ENCODE assay signal across 32 cellular contexts in genomic region chr1:238546118-238546517, GRCh38.
DNase-seq lines count a peak whose midpoint lies in the region; ATAC-seq, FAIRE-seq and TF ChIP-seq lines count a peak whose summit lies in the region.
"Had no signal": no experiment of that assay in that cellular context is flagged by ENCODE, and none has a peak within 500 bp of the region (broad histone marks: within the 10 kb centered on the region; RNA-seq: fewer than 3 reads in every experiment).

No MANE protein-coding gene starts in this region.

- no CpG with 5 or more reads among the region's 2 CpGs for WGBS in A549 (ENCODE audit: missing lambda C conversion rate)

- H3K4me1 ChIP-seq in A549, result no peaks in the 10 kb centered on the region
- no peaks in the 10 kb centered on the region for H3K4me1 ChIP-seq in HEK293 (ENCODE audit: control insufficient read depth, insufficient read depth, low read length)
- H3K4me1 ChIP-seq: BE2C; BLaER1; BLaER1 treated with 17β-estradiol and CSF1 and Interleukin-3, amounts not matched to agents 10 nM and 100 nM; Caco-2 had no signal

- H3K9me3 ChIP-seq in A549 (no peaks in the 10 kb centered on the region; the same call in 2 of the 3 replicates), HEK293 (ENCODE audit: control insufficient read depth, insufficient read depth, low read depth, low read length) (no peaks in the 10 kb centered on the region)
- H3K9me3 ChIP-seq: BE2C, Caco-2 had no signal

- ATAC-seq in A549 (no peak), omental fat pad (ENCODE audit: low FRiP score) (no peak)
- ATAC-seq: CD8-positive, alpha-beta T cell had no signal

- DNase-seq in A549 (ENCODE audit: low read depth in 1 of 2, low spot score in 1 of 2) (no peak), omental fat pad (ENCODE audit: low spot score) (no peak)
- no peak for DNase-seq in activated T-cell treated with anti-CD3 and anti-CD28 coated beads, Interleukin-2, amount 50 U/mL, for 24 hours
- DNase-seq: 8988T; ACHN; AML-193; BE2C; C1 segment of cervical spinal cord; Caco-2; Calu3; CD4-positive, alpha-beta memory T cell; CD4-positive, alpha-beta T cell; CD4-positive, CD25-positive, alpha-beta regulatory T cell; CD8-positive, alpha-beta memory T cell; CD8-positive, alpha-beta T cell; COR-L47; DMS 273 treated with DMSO at 0.1 percent for 48 hours; DMS153; DMS53; DMS79; DMS79 treated with DMSO at 0.1 percent for 48 hours; DND-41; EL had no signal

- CTCF ChIA-PET in A549 (lab: Yijun Ruan, JAX) (interaction anchor here (0.6 kb wide), 1 partner anchor 321 kb away, joined by 3 read pairs; no protein-coding TSS in a partner anchor), HEK293 (lab: Yijun Ruan, JAX) (no interaction called here)

- H3K27ac Mint-ChIP-seq in activated T-cell treated with anti-CD3 and anti-CD28 coated beads, Interleukin-2, amount 50 U/mL, for 24 hours, result no peak overlapping the region
- H3K27ac Mint-ChIP-seq: B cell; CD14-positive monocyte; CD4-positive, alpha-beta memory T cell; CD4-positive, alpha-beta T cell; CD4-positive, CD25-positive, alpha-beta regulatory T cell; CD8-positive, alpha-beta memory T cell; CD8-positive, alpha-beta T cell had no signal

- peaks cover 14% of the 10 kb centered on the region for H3K9me3 Mint-ChIP-seq in activated T-cell treated with anti-CD3 and anti-CD28 coated beads, Interleukin-2, amount 50 U/mL, for 24 hours

- no peaks in the 10 kb centered on the region for H3K4me1 Mint-ChIP-seq in activated T-cell treated with anti-CD3 and anti-CD28 coated beads, Interleukin-2, amount 50 U/mL, for 24 hours (ENCODE audit: low read depth)
- H3K4me1 Mint-ChIP-seq: B cell; CD14-positive monocyte; CD4-positive, alpha-beta memory T cell; CD4-positive, CD25-positive, alpha-beta regulatory T cell; CD8-positive, alpha-beta memory T cell had no signal

- H3K4me3 Mint-ChIP-seq in activated T-cell treated with anti-CD3 and anti-CD28 coated beads, Interleukin-2, amount 50 U/mL, for 24 hours, result no peak overlapping the region
- H3K4me3 Mint-ChIP-seq: B cell; CD14-positive monocyte; CD4-positive, alpha-beta memory T cell; CD4-positive, alpha-beta T cell; CD4-positive, CD25-positive, alpha-beta regulatory T cell; CD8-positive, alpha-beta memory T cell; CD8-positive, alpha-beta T cell had no signal

- no peak for TF ChIP-seq RAD21 in A549 (conservative IDR thresholded peaks at IDR 0.05 in 1 of 2, IDR thresholded peaks at IDR 0.05 in 1 of 2)

- H3K27me3 Mint-ChIP-seq in activated T-cell treated with anti-CD3 and anti-CD28 coated beads, Interleukin-2, amount 50 U/mL, for 24 hours, result no peaks in the 10 kb centered on the region
- H3K27me3 Mint-ChIP-seq: B cell; CD4-positive, alpha-beta memory T cell; CD4-positive, alpha-beta T cell; CD4-positive, CD25-positive, alpha-beta regulatory T cell; CD8-positive, alpha-beta memory T cell had no signal

- POLR2A ChIA-PET in A549 (lab: Yijun Ruan, JAX) (no interaction called here), HEK293 (lab: Yijun Ruan, JAX) (no interaction called here)

- no peak for FAIRE-seq in A549 (lab: Jason Lieb, UNC)
- FAIRE-seq: A204.1, D721Med had no signal

- no peaks in the 10 kb centered on the region for H3K36me3 ChIP-seq in HEK293 (ENCODE audit: control insufficient read depth in 2 of 2, insufficient read depth in 1 of 2, low read length in 2 of 2)
- H3K36me3 ChIP-seq: BE2C; BLaER1; BLaER1 treated with 17β-estradiol and CSF1 and Interleukin-3, amounts not matched to agents 10 nM and 100 nM had no signal

- no peak overlapping the region for H3K4me2 ChIP-seq in A549
- H3K4me2 ChIP-seq: BLaER1; BLaER1 treated with 17β-estradiol and CSF1 and Interleukin-3, amounts not matched to agents 10 nM and 100 nM had no signal

- TF ChIP-seq CTCF in A549 (IDR thresholded peaks at IDR 0.05), result no peak
- TF ChIP-seq CTCF in HEK293 (tag by site-specific recombination; IDR thresholded peaks at IDR 0.05), result no peak
- TF ChIP-seq CTCF in omental fat pad (IDR thresholded peaks at IDR 0.05), result no peak

- no peak overlapping the region for H3K4me3 ChIP-seq in A549
- no peak overlapping the region for H3K4me3 ChIP-seq in HEK293 (ENCODE audit: low read depth, low read length)
- H3K4me3 ChIP-seq: BLaER1; BLaER1 treated with 17β-estradiol and CSF1 and Interleukin-3, amounts not matched to agents 10 nM and 100 nM had no signal

- TF ChIP-seq POLR2A in A549 (IDR thresholded peaks at IDR 0.05; ENCODE audit: low read length), result no peak

- no peak for TF ChIP-seq EP300 in A549 (IDR thresholded peaks at IDR 0.05)

- H3K36me3 Mint-ChIP-seq in activated T-cell treated with anti-CD3 and anti-CD28 coated beads, Interleukin-2, amount 50 U/mL, for 24 hours (ENCODE audit: low read depth), result no peaks in the 10 kb centered on the region
- H3K36me3 Mint-ChIP-seq: CD14-positive monocyte; CD4-positive, alpha-beta memory T cell; CD4-positive, CD25-positive, alpha-beta regulatory T cell; CD8-positive, alpha-beta memory T cell; CD8-positive, alpha-beta T cell had no signal

- H3K27ac ChIP-seq in A549, result no peak overlapping the region
- H3K27ac ChIP-seq in HEK293 (ENCODE audit: extremely low read depth, low read depth, low read length), result no peak overlapping the region
- H3K27ac ChIP-seq: 22Rv1; BLaER1; BLaER1 treated with 17β-estradiol and CSF1 and Interleukin-3, amounts not matched to agents 10 nM and 100 nM; C4-2B had no signal

TF ChIP-seq in A549, 52 proteins besides CTCF, POLR2A, EP300 and RAD21:
- TF ChIP-seq CEBPB (IDR thresholded peaks at IDR 0.05), result no peak
- peak; percentile 35 for TF ChIP-seq ZFP36 (IDR thresholded peaks at IDR 0.05; ENCODE audit: borderline replicate concordance, partially characterized antibody)

TF ChIP-seq in HEK293, 187 proteins besides CTCF, POLR2A, EP300 and RAD21:
- TF ChIP-seq ZNF211 (tag by site-specific recombination; IDR thresholded peaks at IDR 0.05; ENCODE audit: low read depth) (no peak), ZNF585B (tag by site-specific recombination; IDR thresholded peaks at IDR 0.05) (peak; percentile 91)
